Comparison of ENCODE assay signal across 10 cellular contexts in the genomic region with DNA sequence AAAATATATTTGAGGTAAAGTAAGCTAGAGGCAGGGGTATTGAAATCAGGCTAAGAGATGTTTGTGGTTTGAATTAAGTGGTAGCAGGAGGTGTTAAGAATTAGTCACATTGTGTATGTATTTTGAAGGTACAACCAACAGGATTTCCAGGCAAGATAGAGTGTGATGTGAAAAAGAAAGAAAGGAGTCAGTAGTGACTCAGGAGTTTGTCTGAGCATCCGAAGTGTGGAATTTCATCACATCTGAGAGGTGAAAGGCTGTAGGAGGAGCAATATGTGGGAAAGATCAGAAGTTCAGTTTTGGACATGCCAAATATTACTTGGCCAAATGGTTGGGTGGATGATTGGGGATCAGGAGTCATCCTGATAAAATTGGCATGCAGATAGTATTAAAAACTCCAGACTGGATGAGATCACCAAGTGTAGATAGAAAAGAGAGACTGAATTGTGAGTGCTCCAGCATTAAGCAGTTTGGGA. TPM values are rescaled to one million over a fixed set of nuclear protein-coding genes. Genes with fewer than 3 reads are reported as not detected.
DNase-seq lines count a peak whose midpoint lies in the region; ATAC-seq and TF ChIP-seq lines count a peak whose summit lies in the region.
"Had no signal": no experiment of that assay in that cellular context is flagged by ENCODE, and none has a peak within 500 bp of the region (broad histone marks: within the 10 kb centered on the region; RNA-seq: fewer than 3 reads in every experiment).

No MANE protein-coding gene starts in this region.

- H3K27me3 ChIP-seq in GM23338 (ENCODE audit: insufficient read depth) = no peaks in the 10 kb centered on the region

- no peaks in the 10 kb centered on the region for H3K36me3 ChIP-seq in GM23338 (ENCODE audit: insufficient read depth)

- H3K36me3 Mint-ChIP-seq in GM23338 (ENCODE audit: low read depth) (peaks cover 12% of the 10 kb centered on the region; the same call in 2 of the 3 replicates), T-helper 17 cell (ENCODE audit: low read depth) (peaks cover 2% of the 10 kb centered on the region)

- H3K9me3 ChIP-seq in T-helper 17 cell (ENCODE audit: control insufficient read depth, low read length, poor library complexity, severe bottlenecking) = no peaks in the 10 kb centered on the region

- H3K27ac Mint-ChIP-seq in GM23338 (peak overlapping the region; percentile 79), T-helper 17 cell (peak overlapping the region; percentile 82)

- no peaks in the 10 kb centered on the region; the same call in 1 of the 2 replicates for H3K79me2 ChIP-seq in GM23338 (replicated peaks; ENCODE audit: insufficient read depth)

- H3K4me3 ChIP-seq in GM23338 = no peak overlapping the region
- H3K4me3 ChIP-seq: skin epidermis had no signal

- DNase-seq in GM23338 (ENCODE audit: low spot score) (no peak), T-helper 17 cell (no peak), fibroblast of peridontal ligament (ENCODE audit: extremely low read depth) (peak; percentile 83), renal cortical epithelial cell (ENCODE audit: low read depth) (peak; percentile 96), NCI-H345 treated with DMSO at 0.1 percent for 48 hours (lab: John Stamatoyannopoulos, UW; ENCODE audit: unreplicated experiment) (no peak), LoVo (ENCODE audit: low spot score) (no peak), NCI-H187 (lab: John Stamatoyannopoulos, UW) (no peak)
- DNase-seq: activated effector memory CD4-positive, alpha-beta T cell treated with Interleukin-2 at 50 U/mL for 16 hours had no signal

- no peaks in the 10 kb centered on the region for H3K9me2 ChIP-seq in GM23338 (ENCODE audit: insufficient read depth)

- H3K4me1 Mint-ChIP-seq in GM23338 (peaks cover 51% of the 10 kb centered on the region), T-helper 17 cell (peaks cover 71% of the 10 kb centered on the region)

- H3K27ac ChIP-seq in GM23338 (ENCODE audit: low read depth) = peak overlapping the region; percentile 36; the same call in 1 of the 2 replicates
- H3K27ac ChIP-seq: skin epidermis had no signal

- no peak overlapping the region for H3K4me2 ChIP-seq in GM23338

- peaks cover 5% of the 10 kb centered on the region for H3K27me3 Mint-ChIP-seq in GM23338 (ENCODE audit: insufficient read depth, low read depth, poor library complexity)
- no peaks in the 10 kb centered on the region for H3K27me3 Mint-ChIP-seq in T-helper 17 cell

- H3K4me1 ChIP-seq in GM23338 (ENCODE audit: insufficient read depth) = peaks cover 25% of the 10 kb centered on the region

- ATAC-seq in GM23338 = no peak
- ATAC-seq in T-helper 17 cell = peak; percentile 40
- ATAC-seq in GM18517 (IDR thresholded peaks at IDR 0.05; ENCODE audit: unreplicated experiment) = no peak

- peaks cover 42% of the 10 kb centered on the region for H4K20me1 ChIP-seq in GM23338 (replicated peaks; ENCODE audit: insufficient read depth)

- no peaks in the 10 kb centered on the region for H3F3A ChIP-seq in GM23338 (replicated peaks; ENCODE audit: low read depth)

- H3K9me3 Mint-ChIP-seq in GM23338 = no peaks in the 10 kb centered on the region

- H3K4me3 Mint-ChIP-seq in GM23338 (no peak overlapping the region), T-helper 17 cell (peak overlapping the region; percentile 16)

- TF ChIP-seq CTCF in GM23338 (conservative IDR thresholded peaks at IDR 0.05; ENCODE audit: low read depth in 2 of 2) = no peak

- H2AFZ ChIP-seq in GM23338 = no peak overlapping the region

TF ChIP-seq in GM23338, 12 proteins besides CTCF, POLR2A, EP300 and RAD21:
- TF ChIP-seq EZH2 (IDR thresholded peaks at IDR 0.05; ENCODE audit: low read depth, unreplicated experiment) = no peak
- TF ChIP-seq REST (IDR thresholded peaks at IDR 0.05; ENCODE audit: unreplicated experiment) = no peak
- TF ChIP-seq, protein P1, sequence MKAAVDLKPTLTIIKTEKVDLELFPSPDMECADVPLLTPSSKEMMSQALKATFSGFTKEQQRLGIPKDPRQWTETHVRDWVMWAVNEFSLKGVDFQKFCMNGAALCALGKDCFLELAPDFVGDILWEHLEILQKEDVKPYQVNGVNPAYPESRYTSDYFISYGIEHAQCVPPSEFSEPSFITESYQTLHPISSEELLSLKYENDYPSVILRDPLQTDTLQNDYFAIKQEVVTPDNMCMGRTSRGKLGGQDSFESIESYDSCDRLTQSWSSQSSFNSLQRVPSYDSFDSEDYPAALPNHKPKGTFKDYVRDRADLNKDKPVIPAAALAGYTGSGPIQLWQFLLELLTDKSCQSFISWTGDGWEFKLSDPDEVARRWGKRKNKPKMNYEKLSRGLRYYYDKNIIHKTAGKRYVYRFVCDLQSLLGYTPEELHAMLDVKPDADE (IDR thresholded peaks at IDR 0.05) = no peak
- no peak for TF ChIP-seq EZH2phosphoT487 (IDR thresholded peaks at IDR 0.05; ENCODE audit: unreplicated experiment)

RNA-seq across cellular contexts. Expression of gene EBLN2, which starts 32.1 kb away (rescaled TPM):
- total RNA-seq in GM23338 (2014; rRNA removed; shearing (Covaris generic)) = 9.3 and 9.9 TPM in 2 replicates
- polyA plus RNA-seq in GM23338 (2016; fragmentation: Nextera tagmentation; extraction: Ambion mirVana) = 4.7 and 5.1 TPM in 2 replicates
- 10 to 100 TPM; 11.7 to 15.8 TPM for total RNA-seq in T-helper 17 cell
- total RNA-seq in renal cortical epithelial cell = 3.6 and 5.7 TPM in 2 replicates

RNA-seq across cellular contexts. Expression of gene PPP4R2, which starts 32.7 kb away (rescaled TPM):
- total RNA-seq in GM23338 (2014; rRNA removed; shearing (Covaris generic)) = 62.7 and 72.1 TPM in 2 replicates
- polyA plus RNA-seq in GM23338 (2016; fragmentation: Nextera tagmentation; extraction: Ambion mirVana) = 117 TPM in 2 replicates
- total RNA-seq in T-helper 17 cell = 10 to 100 TPM; 60.1 to 65.1 TPM
- 99.5 and 116 TPM in 2 replicates for total RNA-seq in renal cortical epithelial cell

Comparison
In these comparisons a context has a peak if more than half of its experiments do, and no peak if none do; other contexts are left out.
1. DNase-seq: peak in fibroblast of peridontal ligament (single experiment) and renal cortical epithelial cell (single experiment); none in GM23338 (single experiment), T-helper 17 cell (0 of 3), NCI-H345 treated with DMSO at 0.1 percent for 48 hours (single experiment), LoVo (single experiment) and NCI-H187 (0 of 2).